ENCODE assay signal across 8 cellular contexts in genomic region chr4:42280327-42281095, GRCh38.
DNase-seq lines count a peak whose midpoint lies in the region; ATAC-seq and TF ChIP-seq lines count a peak whose summit lies in the region.

No MANE protein-coding gene starts in this region.

- H3K27ac Mint-ChIP-seq in MCF 10A (ENCODE audit: low read depth, unreplicated experiment) = no peak overlapping the region
- H3K27ac Mint-ChIP-seq in naive thymus-derived CD4-positive, alpha-beta T cell = no peak overlapping the region

- POLR2A ChIA-PET in MCF 10A (lab: Yijun Ruan, JAX) = interaction anchor here (0.7 kb wide), 1 partner anchor 80 kb away, joined by 3 read pairs; no protein-coding TSS in a partner anchor
- POLR2A ChIA-PET in naive thymus-derived CD4-positive, alpha-beta T cell (lab: Charles Lee) = no interaction called here

- DNase-seq in MCF 10A (ENCODE audit: unreplicated experiment) (peak; percentile 58), breast epithelium (ENCODE audit: low spot score in 2 of 2) (no peak), KG1 (lab: John Stamatoyannopoulos, UW) (peak; percentile 59), body of pancreas (peak in 1 of 4 donors; percentile 7), NCI-H187 (lab: John Stamatoyannopoulos, UW) (no peak), posterior vena cava (ENCODE audit: low spot score) (no peak)
- DNase-seq in naive thymus-derived CD4-positive, alpha-beta T cell = peak in 1 of 9 donors; percentile 7

- H3K27me3 Mint-ChIP-seq in MCF 10A (ENCODE audit: insufficient read depth, unreplicated experiment) = no peaks in the 10 kb centered on the region
- H3K27me3 Mint-ChIP-seq in naive thymus-derived CD4-positive, alpha-beta T cell = peaks cover 6 to 27% (median 22%) of the 10 kb centered on the region in 5 donors

- intact Hi-C loops in MCF 10A (cut with micrococcal nuclease) (loop anchor here (1.0 to 10.0 kb wide), 3 partner anchors 286 to 587 kb away; partner anchors contain the start of gene SLC30A9), breast epithelium (cut with DNase I; ENCODE audit: low total_unique reads) (no loop called here), body of pancreas (cut with DNase I) (no loop called here), posterior vena cava (cut with DNase I) (loop anchor here (5.0 to 10.0 kb wide), 2 partner anchors 234 to 242 kb away; no protein-coding TSS in a partner anchor)
- intact Hi-C loops in naive thymus-derived CD4-positive, alpha-beta T cell (cut with micrococcal nuclease) = loop anchor here (5.0 kb wide), 1 partner anchor 323 kb away; no protein-coding TSS in a partner anchor

- WGBS in body of pancreas, 2 donors = 41 to 48% methylated on average over 11 of the region's 11 CpGs

- H3K27me3 ChIP-seq in breast epithelium (no peaks in the 10 kb centered on the region), body of pancreas (no peaks in the 10 kb centered on the region)
- no peaks in the 10 kb centered on the region for H3K27me3 ChIP-seq in naive thymus-derived CD4-positive, alpha-beta T cell (ENCODE audit: control insufficient read depth in 2 of 2, insufficient read depth in 2 of 2, low read length in 2 of 2)

- no peak overlapping the region for H3K4me3 Mint-ChIP-seq in MCF 10A (ENCODE audit: unreplicated experiment)
- no peak overlapping the region for H3K4me3 Mint-ChIP-seq in naive thymus-derived CD4-positive, alpha-beta T cell

- H3K36me3 ChIP-seq in breast epithelium (no peaks in the 10 kb centered on the region), body of pancreas (replicated peaks in 1 of 2; ENCODE audit: insufficient read depth in 1 of 2, low read depth in 2 of 2) (no peaks in the 10 kb centered on the region)
- no peaks in the 10 kb centered on the region for H3K36me3 ChIP-seq in naive thymus-derived CD4-positive, alpha-beta T cell (ENCODE audit: control insufficient read depth in 2 of 3, insufficient read depth in 3 of 3, low read length in 3 of 3)

- H3K36me3 Mint-ChIP-seq in MCF 10A (ENCODE audit: insufficient read depth, unreplicated experiment) = no peaks in the 10 kb centered on the region
- H3K36me3 Mint-ChIP-seq in naive thymus-derived CD4-positive, alpha-beta T cell = peaks cover 0 to 4% (median 0%) of the 10 kb centered on the region in 5 donors

- TF ChIP-seq CTCF in MCF 10A (IDR thresholded peaks at IDR 0.05; ENCODE audit: unreplicated experiment) (peak; percentile 53), breast epithelium (IDR thresholded peaks at IDR 0.05) (no peak), body of pancreas (IDR thresholded peaks at IDR 0.05) (peak in 6 of 7 experiments; percentile 37 to 47 (median 40))

- H3K9me3 ChIP-seq in breast epithelium = no peaks in the 10 kb centered on the region
- no peaks in the 10 kb centered on the region for H3K9me3 ChIP-seq in body of pancreas
- no peaks in the 10 kb centered on the region for H3K9me3 ChIP-seq in naive thymus-derived CD4-positive, alpha-beta T cell (ENCODE audit: control insufficient read depth in 2 of 3, low read length in 3 of 3)

- CTCF ChIA-PET in MCF 10A (lab: Yijun Ruan, JAX) = interaction anchor here (0.6 to 7.3 kb wide), 22 partner anchors 10 to 1548 kb away, joined by 3 to 82 read pairs (median 4); no protein-coding TSS in a partner anchor
- CTCF ChIA-PET in naive thymus-derived CD4-positive, alpha-beta T cell (lab: Charles Lee) = interaction anchor here (0.5 to 0.7 kb wide), 2 partner anchors 8 to 317 kb away, joined by 3 read pairs; no protein-coding TSS in a partner anchor

- no TSS peak for BruUV-seq in MCF 10A (replicated peaks; lab: Mats Ljungman, UMichigan)

- no peaks in the 10 kb centered on the region for H3K9me3 Mint-ChIP-seq in MCF 10A (ENCODE audit: unreplicated experiment)
- peaks cover 0 to 2% (median 0%) of the 10 kb centered on the region in 11 donors for H3K9me3 Mint-ChIP-seq in naive thymus-derived CD4-positive, alpha-beta T cell

- H3K4me3 ChIP-seq in breast epithelium = no peak overlapping the region
- H3K4me3 ChIP-seq in body of pancreas = no peak overlapping the region
- H3K4me3 ChIP-seq in naive thymus-derived CD4-positive, alpha-beta T cell (ENCODE audit: low read length) = no peak overlapping the region

- H3K27ac ChIP-seq in breast epithelium (no peak overlapping the region), body of pancreas (no peak overlapping the region)
- no peak overlapping the region for H3K27ac ChIP-seq in naive thymus-derived CD4-positive, alpha-beta T cell (ENCODE audit: low read depth, low read length)

- no peak for TF ChIP-seq POLR2A in breast epithelium (IDR thresholded peaks at IDR 0.05)
- TF ChIP-seq POLR2A in body of pancreas (IDR thresholded peaks at IDR 0.05) = no peak

- no peaks in the 10 kb centered on the region for H3K4me1 ChIP-seq in breast epithelium
- H3K4me1 ChIP-seq in body of pancreas = no peaks in the 10 kb centered on the region
- no peaks in the 10 kb centered on the region for H3K4me1 ChIP-seq in naive thymus-derived CD4-positive, alpha-beta T cell (ENCODE audit: control insufficient read depth in 2 of 2, insufficient read depth in 2 of 2, low read length in 2 of 2)

- ATAC-seq in body of pancreas = no peak
- peak; percentile 47 for ATAC-seq in naive thymus-derived CD4-positive, alpha-beta T cell
- no peak for ATAC-seq in esophagus mucosa

- no peaks in the 10 kb centered on the region for H3K4me1 Mint-ChIP-seq in MCF 10A (ENCODE audit: insufficient read depth, unreplicated experiment)
- peaks cover 0 to 14% (median 7%) of the 10 kb centered on the region in 7 donors for H3K4me1 Mint-ChIP-seq in naive thymus-derived CD4-positive, alpha-beta T cell

Comparison
In these comparisons a context has a peak if more than half of its experiments do, and no peak if none do; other contexts are left out.
1. DNase-seq: peak in MCF 10A (single experiment) and KG1 (single experiment); none in breast epithelium (0 of 2), NCI-H187 (0 of 2) and posterior vena cava (single experiment).
2. CTCF ChIP-seq: peak in MCF 10A (single experiment) and body of pancreas (6 of 7); none in breast epithelium (0 of 3).
3. intact Hi-C loops: an anchor here in MCF 10A (1.0 to 10.0 kb wide), naive thymus-derived CD4-positive, alpha-beta T cell (5.0 kb wide) and posterior vena cava (5.0 to 10.0 kb wide); none called in breast epithelium and body of pancreas.